Comparison of ENCODE assay signal across 8 cellular contexts in genomic region chr11:125514336-125515101, GRCh38. TPM values are rescaled to one million over a fixed set of nuclear protein-coding genes. Genes with fewer than 3 reads are reported as not detected.
DNase-seq lines count a peak whose midpoint lies in the region; ATAC-seq and TF ChIP-seq lines count a peak whose summit lies in the region.

No MANE protein-coding gene starts in this region.

- peaks cover 45% of the 10 kb centered on the region for H3K4me1 Mint-ChIP-seq in activated B cell treated with CpG ODN at 0.5 μM for 24 hours

- peak overlapping the region; percentile 21 for H3K4me3 Mint-ChIP-seq in activated B cell treated with CpG ODN at 0.5 μM for 24 hours

- DNase-seq in CMK (ENCODE audit: low read depth) (peak; percentile 18), activated B cell treated with CpG ODN at 0.5 μM for 24 hours (peak; percentile 27), A673 (ENCODE audit: low spot score) (no peak), HuH-7.5 (ENCODE audit: low spot score) (no peak)
- peak; percentile 25 for DNase-seq in effector CD4-positive, alpha-beta T cell
- DNase-seq in stimulated activated CD8-positive, alpha-beta memory T cell treated with anti-CD3 and anti-CD28 coated beads, Interleukin-15, amount 100 ng/mL, for 1 hour (ENCODE audit: low read depth) = peak; percentile 10

- POLR2A ChIA-PET in activated B cell treated with CpG ODN at 0.5 μM for 24 hours (lab: Charles Lee) (interaction anchor here (0.5 to 2.5 kb wide), 7 partner anchors 12 to 442 kb away, joined by 4 to 38 read pairs (median 7); partner anchors contain the start of genes FEZ1, HYLS1 and STT3A), A673 (lab: Charles Lee; ENCODE audit: low non-redundant PET) (no interaction called here)

- no peaks in the 10 kb centered on the region for H3K36me3 Mint-ChIP-seq in activated B cell treated with CpG ODN at 0.5 μM for 24 hours (ENCODE audit: low read depth)

- ATAC-seq in GM21390 (IDR thresholded peaks at IDR 0.05; ENCODE audit: unreplicated experiment) = peak; percentile 71
- ATAC-seq in activated B cell treated with CpG ODN at 0.5 μM for 24 hours (ENCODE audit: low read depth) = peak; percentile 80

- H3K4me1 ChIP-seq in HUES6 (ENCODE audit: control insufficient read depth, insufficient read depth, low read length) (peaks cover 21% of the 10 kb centered on the region), A673 (ENCODE audit: insufficient read depth, low read length, poor library complexity, severe bottlenecking) (peaks cover 10% of the 10 kb centered on the region)

- H3K27ac Mint-ChIP-seq in activated B cell treated with CpG ODN at 0.5 μM for 24 hours = peak overlapping the region; percentile 92

- no TSS peak for BruUV-seq in A673 (replicated peaks; lab: Mats Ljungman, UMichigan)

- TF ChIP-seq CTCF in activated B cell treated with CpG ODN at 0.5 μM for 24 hours (IDR thresholded peaks at IDR 0.05) (no peak), A673 (conservative IDR thresholded peaks at IDR 0.05; ENCODE audit: low read depth, low read length) (no peak)

- H3K36me3 ChIP-seq in HUES6 (ENCODE audit: control insufficient read depth, insufficient read depth, low read length) (no peaks in the 10 kb centered on the region), A673 (ENCODE audit: insufficient read depth, low read length, poor library complexity, severe bottlenecking) (no peaks in the 10 kb centered on the region)

- no peak overlapping the region for H3K9ac ChIP-seq in HUES6 (ENCODE audit: low read length)

- intact Hi-C loops in activated B cell treated with CpG ODN at 0.5 μM for 24 hours (cut with micrococcal nuclease) (loop anchor here (1.0 to 10.0 kb wide), 8 partner anchors 18 to 790 kb away; partner anchors contain the start of genes CHEK1, DCPS, EI24 and FEZ1), A673 (cut with micrococcal nuclease; ENCODE audit: unreplicated experiment) (no loop called here)

- H3K27me3 ChIP-seq in HUES6 (ENCODE audit: control insufficient read depth, insufficient read depth, low read length) = no peaks in the 10 kb centered on the region
- H3K27me3 ChIP-seq in A673 (replicated peaks; ENCODE audit: insufficient read depth, low read depth, low read length, poor library complexity) = no peaks in the 10 kb centered on the region

- H3K27ac ChIP-seq in HUES6 (ENCODE audit: low read depth, low read length) (0 out of 2 replicates have a peak overlapping the region, but pooled peaks have one; percentile 5), A673 (ENCODE audit: low read depth, low read length, poor library complexity, severe bottlenecking) (no peak overlapping the region)

- CTCF ChIA-PET in activated B cell treated with CpG ODN at 0.5 μM for 24 hours (lab: Charles Lee) = interaction anchor here (1.0 to 1.4 kb wide), 2 partner anchors 55 to 64 kb away, joined by 3 read pairs; no protein-coding TSS in a partner anchor
- CTCF ChIA-PET in A673 (lab: Charles Lee) = no interaction called here

- no peak overlapping the region for H3K4me3 ChIP-seq in HUES6 (ENCODE audit: low read depth, low read length)
- H3K4me3 ChIP-seq in A673 (ENCODE audit: low read depth, low read length, poor library complexity, severe bottlenecking) = no peak overlapping the region

- H3K9me3 ChIP-seq in HUES6 (ENCODE audit: control insufficient read depth, insufficient read depth, low read depth, low read length) = peaks cover 7% of the 10 kb centered on the region
- no peaks in the 10 kb centered on the region for H3K9me3 ChIP-seq in A673 (ENCODE audit: low read depth, low read length, poor library complexity, severe bottlenecking)

- no peaks in the 10 kb centered on the region for H3K27me3 Mint-ChIP-seq in activated B cell treated with CpG ODN at 0.5 μM for 24 hours

- H3K9me3 Mint-ChIP-seq in activated B cell treated with CpG ODN at 0.5 μM for 24 hours = no peaks in the 10 kb centered on the region

RNA-seq across cellular contexts. Expression of gene FEZ1, which starts 18.5 kb away (rescaled TPM):
- total RNA-seq in activated B cell treated with CpG ODN at 0.5 μM for 24 hours (8.4 and 9.4 TPM in 2 replicates), A673 (2021) (2.5 TPM in 2 replicates)

RNA-seq across cellular contexts. Expression of gene EI24, which starts 54.8 kb away (rescaled TPM):
- 34.3 and 34.5 TPM in 2 replicates for total RNA-seq in activated B cell treated with CpG ODN at 0.5 μM for 24 hours
- total RNA-seq in A673 (2021) = 147 and 161 TPM in 2 replicates

Comparison
In these comparisons a context has a peak if more than half of its experiments do, and no peak if none do; other contexts are left out.
1. DNase-seq: peak in CMK (single experiment), activated B cell treated with CpG ODN at 0.5 μM for 24 hours (single experiment), effector CD4-positive, alpha-beta T cell (single experiment) and stimulated activated CD8-positive, alpha-beta memory T cell treated with anti-CD3 and anti-CD28 coated beads, Interleukin-15, amount 100 ng/mL, for 1 hour (single experiment); none in A673 (single experiment) and HuH-7.5 (single experiment).